ENCODE assay signal across 18 cellular contexts in the genomic region with DNA sequence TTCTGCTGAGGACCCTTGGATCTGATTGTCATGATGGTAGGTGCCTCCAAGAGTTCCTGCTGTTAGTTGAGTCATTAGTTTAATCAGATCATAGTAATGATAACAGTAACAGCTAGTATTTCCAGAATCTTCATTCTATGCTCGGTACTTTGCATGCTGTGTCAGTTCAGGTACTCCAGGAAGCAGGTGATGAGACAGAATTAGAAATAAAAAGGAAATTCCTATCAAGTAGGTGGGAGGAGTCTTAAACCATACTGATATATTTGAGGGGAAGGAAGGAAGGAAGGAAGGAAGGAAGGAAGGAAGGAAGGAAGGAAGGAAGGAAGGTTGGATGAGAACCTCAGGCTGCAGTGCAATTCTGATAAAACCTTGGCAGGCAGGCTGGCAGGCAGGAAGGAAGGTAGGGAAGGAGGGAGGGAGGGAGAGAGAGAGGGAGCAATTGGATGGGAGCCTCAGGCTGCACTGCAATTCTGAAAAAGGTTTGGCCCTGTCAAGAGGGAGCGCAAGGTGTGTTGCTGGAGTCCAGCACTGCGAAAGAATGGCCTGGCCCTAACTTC.
A peak's percentile ranks its signal among the peaks of the same experiment; 100 is the strongest.
DNase-seq lines count a peak whose midpoint lies in the region; ATAC-seq, FAIRE-seq and TF ChIP-seq lines count a peak whose summit lies in the region.
"Had no signal": no experiment of that assay in that cellular context is flagged by ENCODE, and none has a peak within 500 bp of the region (broad histone marks: within the 10 kb centered on the region; RNA-seq: fewer than 3 reads in every experiment).

No MANE protein-coding gene starts in this region.

- H3K27ac Mint-ChIP-seq in natural killer cell, result no peak overlapping the region
- H3K27ac Mint-ChIP-seq: B cell had no signal

- no peak for DNase-seq in H1 (ENCODE audit: low read depth in 1 of 2, low spot score in 2 of 2)
- no peak for DNase-seq in SKM-1 (lab: John Stamatoyannopoulos, UW; ENCODE audit: unreplicated experiment)
- DNase-seq in SW480 (ENCODE audit: low spot score), result no peak
- DNase-seq in natural killer cell, result no peak
- DNase-seq: C1 segment of cervical spinal cord; Calu3; CD4-positive, alpha-beta memory T cell; COR-L47; DMS53; EL; GDM1; GM23248 had no signal

- TF ChIP-seq POLR2A in H1 (IDR thresholded peaks at IDR 0.05; ENCODE audit: control extremely low read depth in 1 of 2, low read depth in 2 of 2, low read length in 2 of 2), result no peak

- H3K4me3 Mint-ChIP-seq in natural killer cell, result no peak overlapping the region
- H3K4me3 Mint-ChIP-seq: B cell; CD4-positive, alpha-beta memory T cell had no signal

- H3K79me2 ChIP-seq in H1 (ENCODE audit: control insufficient read depth in 1 of 2, insufficient read depth in 2 of 2, low read length in 2 of 2), result no peaks in the 10 kb centered on the region

- H2BK15ac ChIP-seq in H1 (ENCODE audit: low read length), result no peak overlapping the region

- no peaks in the 10 kb centered on the region for H3K9me3 Mint-ChIP-seq in natural killer cell
- H3K9me3 Mint-ChIP-seq: CD4-positive, alpha-beta memory T cell had no signal

- H2BK12ac ChIP-seq in H1 (ENCODE audit: low read depth, low read length), result no peak overlapping the region

- CTCF ChIA-PET in HEK293 (lab: Yijun Ruan, JAX) (no interaction called here), H1 (lab: Charles Lee; ENCODE audit: partially characterized antibody) (interaction anchor here (1.0 kb wide), 1 partner anchor 10 kb away, joined by 3 read pairs; no protein-coding TSS in a partner anchor)

- H2AK5ac ChIP-seq in H1 (ENCODE audit: low read depth, low read length), result no peak overlapping the region

- H2BK5ac ChIP-seq in H1 (ENCODE audit: low read depth, low read length), result no peak overlapping the region

- H3K4me2 ChIP-seq in BLaER1, result peak overlapping the region; percentile 33
- no peak overlapping the region for H3K4me2 ChIP-seq in H1 (ENCODE audit: insufficient read depth in 1 of 2, low read depth in 2 of 2, low read length in 2 of 2)

- H3K27me3 Mint-ChIP-seq in natural killer cell (ENCODE audit: low read depth in 2 of 2), result peaks cover 0 to 1% of the 10 kb centered on the region in 2 donors
- H3K27me3 Mint-ChIP-seq: B cell; CD4-positive, alpha-beta memory T cell had no signal

- H2BK120ac ChIP-seq in H1 (replicated peaks; ENCODE audit: low read depth, low read length), result no peak overlapping the region

- no peak overlapping the region for H3K23ac ChIP-seq in H1 (ENCODE audit: insufficient read length)

- H3K9me3 ChIP-seq in BLaER1 (no peaks in the 10 kb centered on the region), HEK293 (ENCODE audit: control insufficient read depth, insufficient read depth, low read depth, low read length) (no peaks in the 10 kb centered on the region), H1 (ENCODE audit: insufficient read depth in 2 of 2, low read depth in 1 of 2, low read length in 1 of 2) (no peaks in the 10 kb centered on the region)
- H3K9me3 ChIP-seq: HAP-1 had no signal

- H3K23me2 ChIP-seq in H1 (ENCODE audit: low read depth, low read length), result no peaks in the 10 kb centered on the region; the same call in 1 of the 2 replicates

- H3K27ac ChIP-seq in BLaER1, result no peak overlapping the region
- H3K27ac ChIP-seq in HEK293 (ENCODE audit: extremely low read depth, low read depth, low read length), result no peak overlapping the region
- no peak overlapping the region for H3K27ac ChIP-seq in H1 (ENCODE audit: low read depth, low read length)
- H3K27ac ChIP-seq: GM23248 had no signal

- H4K5ac ChIP-seq in H1 (ENCODE audit: insufficient read length, low read depth, low read length), result no peak overlapping the region

- intact Hi-C loops in natural killer cell (cut with micrococcal nuclease), result no loop called here

- no peak for TF ChIP-seq RAD21 in H1 (IDR thresholded peaks at IDR 0.05 in 1 of 2, conservative IDR thresholded peaks at IDR 0.05 in 1 of 2; ENCODE audit: low read depth in 2 of 2, low read length in 2 of 2)

- ATAC-seq in natural killer cell, result no peak
- ATAC-seq: GM12878 had no signal

- peaks cover 15% of the 10 kb centered on the region for H3K4me1 ChIP-seq in BLaER1
- peaks cover 8% of the 10 kb centered on the region for H3K4me1 ChIP-seq in HEK293 (ENCODE audit: control insufficient read depth, insufficient read depth, low read length)
- H3K4me1 ChIP-seq in H1 (replicated peaks in 1 of 4; ENCODE audit: control insufficient read depth in 3 of 4, insufficient read depth in 4 of 4, low read length in 3 of 4), result no peaks in the 10 kb centered on the region
- H3K4me1 ChIP-seq: HAP-1 had no signal

- H3K36me3 ChIP-seq in BLaER1 (no peaks in the 10 kb centered on the region), HEK293 (ENCODE audit: control insufficient read depth in 2 of 2, insufficient read depth in 1 of 2, low read length in 2 of 2) (no peaks in the 10 kb centered on the region), H1 (ENCODE audit: control insufficient read depth in 2 of 4, insufficient read depth in 4 of 4, low read length in 3 of 4) (no peaks in the 10 kb centered on the region)
- H3K36me3 ChIP-seq: HAP-1 had no signal

- no peak overlapping the region for H4K91ac ChIP-seq in H1 (replicated peaks; ENCODE audit: insufficient read length, low read length)

- H3K56ac ChIP-seq in H1 (replicated peaks; ENCODE audit: insufficient read length, low read depth, low read length), result no peak overlapping the region

- H3K4me1 Mint-ChIP-seq in natural killer cell, result no peaks in the 10 kb centered on the region
- H3K4me1 Mint-ChIP-seq: B cell; CD4-positive, alpha-beta memory T cell had no signal

- H4K20me1 ChIP-seq in BLaER1 (no peaks in the 10 kb centered on the region), H1 (replicated peaks in 1 of 2; ENCODE audit: control insufficient read depth in 1 of 2, insufficient read depth in 2 of 2, low read length in 2 of 2) (no peaks in the 10 kb centered on the region)

- no peak overlapping the region for H3K9ac ChIP-seq in BLaER1
- H3K9ac ChIP-seq in H1 (replicated peaks in 1 of 4; ENCODE audit: extremely low read depth in 1 of 4, low read depth in 3 of 4, low read length in 3 of 4), result no peak overlapping the region
- H3K9ac ChIP-seq: GM23248 had no signal

- no peak overlapping the region for H3K18ac ChIP-seq in H1 (ENCODE audit: extremely low read depth, low read length)

- TF ChIP-seq CTCF in HEK293 (tag by site-specific recombination; IDR thresholded peaks at IDR 0.05) (no peak), H1 (IDR thresholded peaks at IDR 0.05; ENCODE audit: control extremely low read depth in 1 of 3, insufficient read depth in 1 of 3, low read depth in 1 of 3, low read length in 3 of 3) (no peak), natural killer cell (IDR thresholded peaks at IDR 0.05) (no peak)

- H3K36me3 Mint-ChIP-seq in natural killer cell, result no peaks in the 10 kb centered on the region
- H3K36me3 Mint-ChIP-seq: CD4-positive, alpha-beta memory T cell had no signal

- 90% methylated on average over 3 of the region's 3 CpGs; no CpG with 5 or more reads in 1 of the 2 experiments for WGBS in H1 (ENCODE audit: extremely low coverage in 1 of 2, insufficient coverage in 1 of 2, insufficient read length in 1 of 2, insufficient replicate concordance in 2 of 2, low coverage in 1 of 2, low lambda C conversion rate in 2 of 2, missing lambda C conversion rate in 1 of 2), 2 experiments

- no peak for FAIRE-seq in H1 (lab: Jason Lieb, UNC)
- FAIRE-seq: GM12878, GM19239 had no signal

- no peak overlapping the region for H3K4ac ChIP-seq in H1 (replicated peaks; ENCODE audit: insufficient read length, low read depth, low read length)

- H3K79me1 ChIP-seq in H1 (ENCODE audit: low read depth, low read length), result no peaks in the 10 kb centered on the region

- no peak for TF ChIP-seq EP300 in H1 (IDR thresholded peaks at IDR 0.05; ENCODE audit: borderline replicate concordance in 1 of 2, low read depth in 2 of 2, low read length in 2 of 2)

- POLR2A ChIA-PET in HEK293 (lab: Yijun Ruan, JAX), result no interaction called here
- POLR2A ChIA-PET in H1 (lab: Charles Lee; ENCODE audit: partially characterized antibody), result no interaction called here

- H2BK20ac ChIP-seq in H1 (ENCODE audit: low read length), result no peak overlapping the region

- 0 out of 2 replicates have a peak overlapping the region, but pooled peaks have one; percentile 42 for H2AFZ ChIP-seq in H1 (ENCODE audit: low read length)
- H2AFZ ChIP-seq: GM23248 had no signal

- H3K4me3 ChIP-seq in BLaER1, result no peak overlapping the region
- no peak overlapping the region for H3K4me3 ChIP-seq in HEK293 (ENCODE audit: low read depth, low read length)
- no peak overlapping the region for H3K4me3 ChIP-seq in H1 (ENCODE audit: extremely low read depth in 1 of 4, insufficient read depth in 2 of 4, low read depth in 3 of 4, low read length in 4 of 4)
- H3K4me3 ChIP-seq: GM12878, GM23248, HAP-1 had no signal

- H3K14ac ChIP-seq in H1 (ENCODE audit: insufficient read length), result no peak overlapping the region

- H4K8ac ChIP-seq in H1 (ENCODE audit: extremely low read depth, insufficient read depth, low read length), result no peak overlapping the region

- H3K27me3 ChIP-seq in BLaER1, result no peaks in the 10 kb centered on the region
- no peaks in the 10 kb centered on the region for H3K27me3 ChIP-seq in H1 (replicated peaks in 1 of 4; ENCODE audit: control insufficient read depth in 3 of 4, extremely low read depth in 1 of 4, insufficient read depth in 3 of 4, low read length in 3 of 4)

TF ChIP-seq in HEK293, 187 proteins besides CTCF, POLR2A, EP300 and RAD21 (continues in another document):
- peak; percentile 82 for TF ChIP-seq ZNF366 (tag by site-specific recombination; conservative IDR thresholded peaks at IDR 0.05)
- TF ChIP-seq ZNF335 (tag by site-specific recombination; conservative IDR thresholded peaks at IDR 0.05), result 0 out of 2 replicates have a peak, but pooled peaks have one; percentile 20

TF ChIP-seq in H1, 55 proteins besides CTCF, POLR2A, EP300 and RAD21 (continues in another document):
- no peak for TF ChIP-seq CEBPB (IDR thresholded peaks at IDR 0.05; ENCODE audit: low read depth, low read length)
- TF ChIP-seq YY1 (IDR thresholded peaks at IDR 0.05; ENCODE audit: low read depth, low read length), result no peak
- TF ChIP-seq EZH2 (IDR thresholded peaks at IDR 0.05; ENCODE audit: low read depth, low read length, severe bottlenecking), result no peak
- TF ChIP-seq, protein P1, sequence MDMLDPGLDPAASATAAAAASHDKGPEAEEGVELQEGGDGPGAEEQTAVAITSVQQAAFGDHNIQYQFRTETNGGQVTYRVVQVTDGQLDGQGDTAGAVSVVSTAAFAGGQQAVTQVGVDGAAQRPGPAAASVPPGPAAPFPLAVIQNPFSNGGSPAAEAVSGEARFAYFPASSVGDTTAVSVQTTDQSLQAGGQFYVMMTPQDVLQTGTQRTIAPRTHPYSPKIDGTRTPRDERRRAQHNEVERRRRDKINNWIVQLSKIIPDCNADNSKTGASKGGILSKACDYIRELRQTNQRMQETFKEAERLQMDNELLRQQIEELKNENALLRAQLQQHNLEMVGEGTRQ (IDR thresholded peaks at IDR 0.05; ENCODE audit: low read length), result no peak
- TF ChIP-seq BCL11A (IDR thresholded peaks at IDR 0.05; ENCODE audit: low read depth in 2 of 2, low read length in 2 of 2), result no peak
- no peak for TF ChIP-seq JUND (IDR thresholded peaks at IDR 0.05; ENCODE audit: low read length)
- TF ChIP-seq CTBP2 (IDR thresholded peaks at IDR 0.05; ENCODE audit: borderline replicate concordance, insufficient read depth, insufficient read length, low read length), result no peak
- no peak for TF ChIP-seq TAF1 (IDR thresholded peaks at IDR 0.05; ENCODE audit: low read depth, low read length)
- no peak for TF ChIP-seq SRF (IDR thresholded peaks at IDR 0.05; ENCODE audit: low read depth, low read length)
